14 cellular contexts compared by ENCODE assay signal in the genomic region with DNA sequence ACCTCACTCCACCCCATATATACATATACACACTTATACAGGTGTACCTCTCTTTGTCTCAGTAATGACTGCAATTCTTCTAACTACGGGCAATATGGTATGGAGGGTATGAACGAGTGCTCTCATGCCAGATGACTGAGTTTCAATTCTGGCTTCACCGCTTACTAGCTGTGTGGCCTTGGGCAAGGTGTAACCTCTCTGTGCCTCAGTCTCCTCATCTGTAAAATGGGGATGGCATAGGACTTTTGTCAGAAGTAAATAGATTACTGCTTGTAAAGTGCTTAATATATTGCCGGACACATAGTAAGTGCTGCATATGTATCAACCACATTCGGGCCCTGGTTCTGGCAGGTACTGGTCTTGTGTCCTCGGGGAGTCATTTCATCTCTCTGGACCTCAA.
DNase-seq lines count a peak whose midpoint lies in the region; ATAC-seq and TF ChIP-seq lines count a peak whose summit lies in the region.
"Had no signal": no experiment of that assay in that cellular context is flagged by ENCODE, and none has a peak within 500 bp of the region (broad histone marks: within the 10 kb centered on the region; RNA-seq: fewer than 3 reads in every experiment).

No MANE protein-coding gene starts in this region.

- H3K4me2 ChIP-seq in Karpas-422 (ENCODE audit: low read depth, low read length, poor library complexity, severe bottlenecking) = no peak overlapping the region
- H3K4me2 ChIP-seq in smooth muscle cell = no peak overlapping the region

- peaks cover 12% of the 10 kb centered on the region for H3K4me1 Mint-ChIP-seq in CD8-positive, alpha-beta T cell (ENCODE audit: low read depth)
- H3K4me1 Mint-ChIP-seq in immature natural killer cell = peaks cover 7 to 17% of the 10 kb centered on the region in 2 donors

- POLR2A ChIA-PET in CD8-positive, alpha-beta T cell (lab: Charles Lee) = no interaction called here

- no peak overlapping the region for H3K27ac Mint-ChIP-seq in CD8-positive, alpha-beta T cell
- H3K27ac Mint-ChIP-seq in immature natural killer cell = no peak overlapping the region
- H3K27ac Mint-ChIP-seq: H9 had no signal

- H3K4me3 Mint-ChIP-seq in CD8-positive, alpha-beta T cell = peak overlapping the region; percentile 6
- H3K4me3 Mint-ChIP-seq in immature natural killer cell = peak overlapping the region in 4 of 5 donors; percentile 27 to 90 (median 81)

- no peaks in the 10 kb centered on the region for H3K9me3 Mint-ChIP-seq in CD8-positive, alpha-beta T cell
- no peaks in the 10 kb centered on the region for H3K9me3 Mint-ChIP-seq in immature natural killer cell
- H3K9me3 Mint-ChIP-seq: CD4-positive, alpha-beta memory T cell; H9 had no signal

- CTCF ChIA-PET in CD8-positive, alpha-beta T cell (lab: Charles Lee) = no interaction called here

- H3K4me1 ChIP-seq in CD8-positive, alpha-beta T cell (ENCODE audit: insufficient read depth, low read length) = peaks cover 7% of the 10 kb centered on the region
- H3K4me1 ChIP-seq in Karpas-422 (ENCODE audit: low read length) = peaks cover 9% of the 10 kb centered on the region
- peaks cover 5% of the 10 kb centered on the region for H3K4me1 ChIP-seq in smooth muscle cell (ENCODE audit: low read depth)
- H3K4me1 ChIP-seq in adrenal gland (replicated peaks in 1 of 2) = peaks cover 0 to 6% of the 10 kb centered on the region in 2 donors

- no peaks in the 10 kb centered on the region for H3K9me2 ChIP-seq in Karpas-422 (replicated peaks; ENCODE audit: insufficient read depth, low read length)

- H3F3A ChIP-seq in smooth muscle cell (ENCODE audit: low read depth) = peaks cover 5% of the 10 kb centered on the region

- WGBS in smooth muscle cell (ENCODE audit: low lambda C conversion rate) = 88% methylated on average over 6 of the region's 6 CpGs
- 81 to 94% (median 89%) methylated on average over 6 of the region's 6 CpGs for WGBS in adrenal gland, 4 donors

- no peaks in the 10 kb centered on the region for H3K36me3 Mint-ChIP-seq in CD8-positive, alpha-beta T cell
- no peaks in the 10 kb centered on the region for H3K36me3 Mint-ChIP-seq in immature natural killer cell
- H3K36me3 Mint-ChIP-seq: CD4-positive, alpha-beta memory T cell had no signal

- H3K9ac ChIP-seq in Karpas-422 (ENCODE audit: low read length) = no peak overlapping the region
- H3K9ac ChIP-seq in smooth muscle cell (ENCODE audit: low read depth) = no peak overlapping the region

- H3K27me3 ChIP-seq in CD8-positive, alpha-beta T cell (ENCODE audit: insufficient read depth, low read length) = no peaks in the 10 kb centered on the region
- no peaks in the 10 kb centered on the region for H3K27me3 ChIP-seq in Karpas-422 (ENCODE audit: low read length)
- no peaks in the 10 kb centered on the region for H3K27me3 ChIP-seq in smooth muscle cell (ENCODE audit: low read depth)
- no peaks in the 10 kb centered on the region for H3K27me3 ChIP-seq in adrenal gland

- H3K4me3 ChIP-seq in CD8-positive, alpha-beta T cell (ENCODE audit: low read depth, low read length) = no peak overlapping the region
- H3K4me3 ChIP-seq in Karpas-422 (ENCODE audit: low read length) = no peak overlapping the region
- H3K4me3 ChIP-seq in smooth muscle cell = no peak overlapping the region
- no peak overlapping the region for H3K4me3 ChIP-seq in adrenal gland

- H2AFZ ChIP-seq in Karpas-422 (ENCODE audit: low read length) (no peak overlapping the region), smooth muscle cell (ENCODE audit: low read depth) (peak overlapping the region; percentile 26)

- no peaks in the 10 kb centered on the region for H3K9me3 ChIP-seq in CD8-positive, alpha-beta T cell (ENCODE audit: low read length)
- H3K9me3 ChIP-seq in Karpas-422 (ENCODE audit: low read length) (no peaks in the 10 kb centered on the region), smooth muscle cell (replicated peaks; ENCODE audit: low read depth) (no peaks in the 10 kb centered on the region), adrenal gland (replicated peaks in 1 of 3) (no peaks in the 10 kb centered on the region)

- intact Hi-C loops in CD8-positive, alpha-beta T cell (cut with DNase I, micrococcal nuclease) = loop anchor here in 1 of 2 experiments (2.0 to 5.0 kb wide), 4 partner anchors 185 to 828 kb away; a partner anchor contains a TSS
- intact Hi-C loops in adrenal gland (cut with DNase I) = no loop called here

- TF ChIP-seq POLR2A in adrenal gland (IDR thresholded peaks at IDR 0.05) = no peak

- no peak for ATAC-seq in CD8-positive, alpha-beta T cell
- no peak for ATAC-seq in HG02870 (IDR thresholded peaks at IDR 0.05; ENCODE audit: unreplicated experiment)

- H3K27me3 Mint-ChIP-seq in CD8-positive, alpha-beta T cell (ENCODE audit: low read depth) = peaks cover 3% of the 10 kb centered on the region
- H3K27me3 Mint-ChIP-seq in immature natural killer cell (ENCODE audit: low read depth in 3 of 3) = peaks cover 3 to 7% (median 4%) of the 10 kb centered on the region in 3 donors

- H3K36me3 ChIP-seq in CD8-positive, alpha-beta T cell (ENCODE audit: insufficient read depth, low read length) = no peaks in the 10 kb centered on the region
- no peaks in the 10 kb centered on the region for H3K36me3 ChIP-seq in Karpas-422 (ENCODE audit: insufficient read depth, low read length)
- H3K36me3 ChIP-seq in smooth muscle cell (ENCODE audit: low read depth) = no peaks in the 10 kb centered on the region
- H3K36me3 ChIP-seq in adrenal gland (replicated peaks in 1 of 2) = no peaks in the 10 kb centered on the region

- DNase-seq in CD8-positive, alpha-beta T cell = no peak
- DNase-seq in Karpas-422 (peak; percentile 9), immature natural killer cell (no peak), smooth muscle cell (lab: John Stamatoyannopoulos, UW; ENCODE audit: unreplicated experiment) (no peak), adrenal gland (no peak), NCI-H510A treated with DMSO at 0.1 percent for 48 hours (lab: John Stamatoyannopoulos, UW) (no peak)
- DNase-seq: CD4-positive, alpha-beta memory T cell; DMS79 treated with DMSO at 0.1 percent for 48 hours; H9; NCI-H1436; NCI-H2081; NCI-H524; SHP77 treated with DMSO at 0.1 percent for 48 hours had no signal

- H4K20me1 ChIP-seq in Karpas-422 (ENCODE audit: insufficient read depth, low read depth, low read length) (no peaks in the 10 kb centered on the region), smooth muscle cell (ENCODE audit: low read depth) (no peaks in the 10 kb centered on the region)

- TF ChIP-seq CTCF in CD8-positive, alpha-beta T cell (IDR thresholded peaks at IDR 0.05) = no peak
- TF ChIP-seq CTCF in smooth muscle cell (IDR thresholded peaks at IDR 0.05; ENCODE audit: borderline replicate concordance, insufficient read depth, poor library complexity, severe bottlenecking) = no peak
- no peak for TF ChIP-seq CTCF in adrenal gland (IDR thresholded peaks at IDR 0.05)

- H3K79me2 ChIP-seq in Karpas-422 (ENCODE audit: low read length) (no peaks in the 10 kb centered on the region), smooth muscle cell (ENCODE audit: low read depth) (no peaks in the 10 kb centered on the region)

- H3K27ac ChIP-seq in CD8-positive, alpha-beta T cell (ENCODE audit: low read depth, low read length) = no peak overlapping the region
- H3K27ac ChIP-seq in Karpas-422 (ENCODE audit: low read length) (no peak overlapping the region), smooth muscle cell (ENCODE audit: low read depth) (no peak overlapping the region), adrenal gland (no peak overlapping the region)
